Comparison of ENCODE assay signal across 15 cellular contexts in genomic region chr15:68428431-68428940, GRCh38. TPM values are rescaled to one million over a fixed set of nuclear protein-coding genes. Genes with fewer than 3 reads are reported as not detected.
"Had no signal": no experiment of that assay in that cellular context is flagged by ENCODE, and none has a peak within 500 bp of the region (broad histone marks: within the 10 kb centered on the region; RNA-seq: fewer than 3 reads in every experiment).

No MANE protein-coding gene starts in this region.

- H3K27ac Mint-ChIP-seq: activated CD4-positive, alpha-beta T cell treated with anti-CD3 and anti-CD28 coated beads, Interleukin-2, amount 10 ng/mL, durations not matched to agents 7 days and 5 days; activated naive CD8-positive, alpha-beta T cell treated with anti-CD3 and anti-CD28 coated beads for 36 hours; activated T-helper 1 cell treated with anti-CD3 and anti-CD28 coated beads, Interleukin-12 subunit alpha, Interleukin-12 subunit beta, Interleukin-2, Interleukin-4 antibody, amounts not matched to agents 30 ng/mL and 10 ng/mL and 1 ng/mL, durations not matched to agents 14 hours and 24 hours and 36 hours; memory B cell; T-helper 2 cell treated with Interferon-gamma antibody and Interleukin-4, amounts not matched to agents 5 μg/mL and 100 μg/mL, for 36 hours had no signal

- ATAC-seq: left lobe of liver had no signal

- DNase-seq: activated CD4-positive, alpha-beta T cell treated with anti-CD3 and anti-CD28 coated beads, Interleukin-2, amount 10 ng/mL, durations not matched to agents 7 days and 5 days; activated CD8-positive, alpha-beta memory T cell treated with anti-CD3 and anti-CD28 coated beads for 24 hours; activated naive CD8-positive, alpha-beta T cell treated with anti-CD3 and anti-CD28 coated beads for 36 hours; amygdala; erythroblast; sigmoid colon; stimulated activated CD4-positive, alpha-beta T cell treated with anti-CD3 and anti-CD28 coated beads, Interleukin-2, amount 100 ng/mL, for 24 hours; thyroid gland had no signal

- H3K4me1 Mint-ChIP-seq: activated CD4-positive, alpha-beta T cell treated with anti-CD3 and anti-CD28 coated beads, Interleukin-2, amount 10 ng/mL, durations not matched to agents 7 days and 5 days; memory B cell had no signal

- H3K27ac ChIP-seq: sigmoid colon, thyroid gland had no signal

- H3K9me3 Mint-ChIP-seq: activated CD4-positive, alpha-beta T cell treated with anti-CD3 and anti-CD28 coated beads, Interleukin-2, amount 10 ng/mL, durations not matched to agents 7 days and 5 days; activated naive CD8-positive, alpha-beta T cell treated with anti-CD3 and anti-CD28 coated beads for 36 hours; activated T-helper 1 cell treated with anti-CD3 and anti-CD28 coated beads, Interleukin-12 subunit alpha, Interleukin-12 subunit beta, Interleukin-2, Interleukin-4 antibody, amounts not matched to agents 30 ng/mL and 10 ng/mL and 1 ng/mL, durations not matched to agents 14 hours and 24 hours and 36 hours; memory B cell; nephron; T-helper 2 cell treated with Interferon-gamma antibody and Interleukin-4, amounts not matched to agents 5 μg/mL and 100 μg/mL, for 36 hours had no signal

- H3K36me3 ChIP-seq: sigmoid colon, thyroid gland had no signal

- H3K36me3 Mint-ChIP-seq: activated naive CD8-positive, alpha-beta T cell treated with anti-CD3 and anti-CD28 coated beads for 36 hours; memory B cell had no signal

- H3K4me3 Mint-ChIP-seq: activated CD4-positive, alpha-beta T cell treated with anti-CD3 and anti-CD28 coated beads, Interleukin-2, amount 10 ng/mL, durations not matched to agents 7 days and 5 days; activated naive CD8-positive, alpha-beta T cell treated with anti-CD3 and anti-CD28 coated beads for 36 hours; activated T-helper 1 cell treated with anti-CD3 and anti-CD28 coated beads, Interleukin-12 subunit alpha, Interleukin-12 subunit beta, Interleukin-2, Interleukin-4 antibody, amounts not matched to agents 30 ng/mL and 10 ng/mL and 1 ng/mL, durations not matched to agents 14 hours and 24 hours and 36 hours; memory B cell; T-helper 2 cell treated with Interferon-gamma antibody and Interleukin-4, amounts not matched to agents 5 μg/mL and 100 μg/mL, for 36 hours had no signal

- FAIRE-seq: islet of Langerhans had no signal

- H3K27me3 ChIP-seq: thyroid gland had no signal

- H3K9me3 ChIP-seq: sigmoid colon, thyroid gland had no signal

- H3K4me3 ChIP-seq: sigmoid colon, thyroid gland had no signal

RNA-seq across cellular contexts. Expression of gene ITGA11, which starts 3.5 kb away (rescaled TPM):
- total RNA-seq: SK-MEL-5 had no signal
